In the genomic region with DNA sequence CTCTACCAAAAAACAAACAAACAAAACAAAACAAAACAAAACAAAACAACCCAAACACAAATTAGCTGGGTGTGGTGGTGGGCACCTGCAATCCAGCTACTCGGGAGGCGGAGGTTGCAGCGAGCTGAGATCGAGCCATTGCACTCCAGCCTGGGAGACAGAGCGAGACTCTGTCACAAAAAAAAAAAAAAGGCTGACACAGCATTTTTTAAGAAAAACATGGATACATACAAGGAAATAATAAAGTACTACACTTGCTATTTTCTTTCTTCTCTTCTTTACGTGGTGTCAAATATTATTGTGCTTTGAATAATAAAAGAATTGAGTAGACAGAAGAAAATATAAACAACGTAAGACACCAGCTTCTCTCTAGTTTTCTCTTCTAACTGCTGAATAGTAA, we compare ENCODE assay signal across 25 cellular contexts.
DNase-seq lines count a peak whose midpoint lies in the region; ATAC-seq, FAIRE-seq and TF ChIP-seq lines count a peak whose summit lies in the region.
"Had no signal": no experiment of that assay in that cellular context is flagged by ENCODE, and none has a peak within 500 bp of the region (broad histone marks: within the 10 kb centered on the region; RNA-seq: fewer than 3 reads in every experiment).

No MANE protein-coding gene starts in this region.

- FAIRE-seq in HepG2 (lab: Jason Lieb, UNC) (no peak), K562 (lab: Jason Lieb, UNC) (no peak)
- FAIRE-seq: GM12878, GM12892, GM18507 had no signal

- POLR2A ChIA-PET in HepG2 (lab: Yijun Ruan, JAX) (no interaction called here), K562 (lab: Yijun Ruan, JAX) (interaction anchor here (0.6 kb wide), 1 partner anchor 531 kb away, joined by 3 read pairs; no protein-coding TSS in a partner anchor)

- H3K9me3 Mint-ChIP-seq in activated CD4-positive, alpha-beta T cell treated with anti-CD3 and anti-CD28 coated beads, Interleukin-2, amount 10 ng/mL, durations not matched to agents 24 days and 14 days = no peaks in the 10 kb centered on the region
- H3K9me3 Mint-ChIP-seq: CD4-positive, alpha-beta memory T cell had no signal

- TF ChIP-seq EP300 in HepG2 (IDR thresholded peaks at IDR 0.05; ENCODE audit: low read depth in 2 of 2, low read length in 2 of 2) = no peak
- TF ChIP-seq EP300 in HepG2 (CRISPR knock-in tag; IDR thresholded peaks at IDR 0.05; ENCODE audit: borderline replicate concordance) = no peak
- no peak for TF ChIP-seq EP300 in K562 (IDR thresholded peaks at IDR 0.05; ENCODE audit: low read length)

- no peak overlapping the region for H3K27ac Mint-ChIP-seq in activated CD4-positive, alpha-beta T cell treated with anti-CD3 and anti-CD28 coated beads, Interleukin-2, amount 10 ng/mL, durations not matched to agents 24 days and 14 days
- H3K27ac Mint-ChIP-seq: CD14-positive monocyte; CD4-positive, alpha-beta memory T cell; CD4-positive, CD25-positive, alpha-beta regulatory T cell; CD8-positive, alpha-beta memory T cell had no signal

- no peaks in the 10 kb centered on the region for H3K79me2 ChIP-seq in HepG2 (ENCODE audit: insufficient read depth, low read length)
- no peaks in the 10 kb centered on the region for H3K79me2 ChIP-seq in K562 (ENCODE audit: control insufficient read depth, insufficient read depth, low read length)

- intact Hi-C loops in HepG2 (cut with micrococcal nuclease; ENCODE audit: unreplicated experiment) (no loop called here), right lobe of liver (cut with DNase I) (no loop called here), K562 (cut with micrococcal nuclease) (no loop called here)
- intact Hi-C loops in activated CD4-positive, alpha-beta T cell treated with anti-CD3 and anti-CD28 coated beads, Interleukin-2, amount 10 ng/mL, durations not matched to agents 24 days and 14 days (cut with micrococcal nuclease) = no loop called here

- BruUV-seq in HepG2 (replicated peaks; lab: Mats Ljungman, UMichigan) (no TSS peak), K562 (replicated peaks; lab: Mats Ljungman, UMichigan) (no TSS peak)

- no peaks in the 10 kb centered on the region for H3K9me1 ChIP-seq in K562 (ENCODE audit: control insufficient read depth, insufficient read depth, low read length)

- H3K4me3 ChIP-seq in HepG2 (replicated peaks in 1 of 3; ENCODE audit: insufficient read depth in 1 of 3, low read depth in 2 of 3, low read length in 3 of 3) = no peak overlapping the region
- H3K4me3 ChIP-seq in right lobe of liver = no peak overlapping the region
- no peak overlapping the region for H3K4me3 ChIP-seq in K562
- H3K4me3 ChIP-seq: BLaER1, GM12878 had no signal

- H3K27me3 ChIP-seq in HepG2 (ENCODE audit: control insufficient read depth in 1 of 2, insufficient read depth in 2 of 2, low read length in 2 of 2) = no peaks in the 10 kb centered on the region
- no peaks in the 10 kb centered on the region for H3K27me3 ChIP-seq in right lobe of liver
- H3K27me3 ChIP-seq in K562 (ENCODE audit: control insufficient read depth in 2 of 2, insufficient read depth in 2 of 2, low read length in 2 of 2) = no peaks in the 10 kb centered on the region
- H3K27me3 ChIP-seq: BE2C had no signal

- H3K4me3 Mint-ChIP-seq in activated CD4-positive, alpha-beta T cell treated with anti-CD3 and anti-CD28 coated beads, Interleukin-2, amount 10 ng/mL, durations not matched to agents 24 days and 14 days = no peak overlapping the region
- H3K4me3 Mint-ChIP-seq: CD14-positive monocyte; CD4-positive, alpha-beta memory T cell; CD4-positive, CD25-positive, alpha-beta regulatory T cell; CD8-positive, alpha-beta memory T cell had no signal

- TF ChIP-seq POLR2A in HepG2 (IDR thresholded peaks at IDR 0.05; ENCODE audit: insufficient read depth in 1 of 2, low read depth in 2 of 2, low read length in 2 of 2) (no peak), right lobe of liver (IDR thresholded peaks at IDR 0.05) (no peak), K562 (conservative IDR thresholded peaks at IDR 0.05) (no peak)

- H3K27me3 Mint-ChIP-seq in activated CD4-positive, alpha-beta T cell treated with anti-CD3 and anti-CD28 coated beads, Interleukin-2, amount 10 ng/mL, durations not matched to agents 24 days and 14 days = peaks cover 1% of the 10 kb centered on the region

- in situ Hi-C loops in HepG2 (cut with HindIII; ENCODE audit: extremely low pct_ligation_motif_present, low pct_unique_long_range_greater_than_20kb) (no loop called here), K562 (cut with MboI) (no loop called here)

- no peak for ATAC-seq in HepG2
- no peak for ATAC-seq in right lobe of liver
- no peak for ATAC-seq in K562
- no peak for ATAC-seq in GM19324 (IDR thresholded peaks at IDR 0.05; ENCODE audit: low FRiP score, unreplicated experiment)
- ATAC-seq: GM12878 had no signal

- no peaks in the 10 kb centered on the region for H4K20me1 ChIP-seq in HepG2 (ENCODE audit: insufficient read depth, low read length)
- H4K20me1 ChIP-seq in K562 (replicated peaks; ENCODE audit: control insufficient read depth, insufficient read depth, low read length) = no peaks in the 10 kb centered on the region
- H4K20me1 ChIP-seq: BLaER1 had no signal

- no peak overlapping the region for H3K4me2 ChIP-seq in HepG2 (ENCODE audit: low read depth, low read length)
- no peak overlapping the region for H3K4me2 ChIP-seq in K562 (ENCODE audit: insufficient read depth, low read length)
- H3K4me2 ChIP-seq: BLaER1 had no signal

- H3K27ac ChIP-seq in HepG2 (ENCODE audit: extremely low read length, insufficient read depth, low read length) (no peak overlapping the region), right lobe of liver (no peak overlapping the region), K562 (ENCODE audit: extremely low read depth, low read depth, low read length) (no peak overlapping the region)
- H3K27ac ChIP-seq: 22Rv1, BLaER1 had no signal

- CTCF ChIA-PET in HepG2 (lab: Yijun Ruan, JAX; ENCODE audit: low intra/inter-chr PET ratio, low total read pairs) (no interaction called here), K562 (lab: Yijun Ruan, JAX; ENCODE audit: low intra/inter-chr PET ratio) (no interaction called here)

- H3K36me3 Mint-ChIP-seq in activated CD4-positive, alpha-beta T cell treated with anti-CD3 and anti-CD28 coated beads, Interleukin-2, amount 10 ng/mL, durations not matched to agents 24 days and 14 days (ENCODE audit: low read depth) = no peaks in the 10 kb centered on the region
- H3K36me3 Mint-ChIP-seq: CD14-positive monocyte; CD4-positive, alpha-beta memory T cell; CD4-positive, CD25-positive, alpha-beta regulatory T cell; CD8-positive, alpha-beta memory T cell had no signal

- WGBS in HepG2 (ENCODE audit: low lambda C conversion rate) = 62% methylated on average over 7 of the region's 7 CpGs
- WGBS in right lobe of liver (ENCODE audit: insufficient coverage, low coverage, low lambda C conversion rate, missing lambda C conversion rate) = 79% methylated on average over 7 of the region's 7 CpGs
- WGBS in K562 (ENCODE audit: insufficient coverage, low coverage, missing lambda C conversion rate) = 2% methylated on average over 7 of the region's 7 CpGs

- no peak for DNase-seq in HepG2 (ENCODE audit: low spot score)
- no peak for DNase-seq in right lobe of liver
- no peak for DNase-seq in K562 (ENCODE audit: extremely low read depth in 1 of 4, low spot score in 3 of 4)
- no peak for DNase-seq in activated CD4-positive, alpha-beta T cell treated with anti-CD3 and anti-CD28 coated beads, Interleukin-2, amount 10 ng/mL, durations not matched to agents 24 days and 14 days
- DNase-seq: ACHN; BE2C; C1 segment of cervical spinal cord; CD4-positive, alpha-beta memory T cell; CD4-positive, CD25-positive, alpha-beta regulatory T cell; CD8-positive, alpha-beta memory T cell; COR-L47; DMS 273 treated with DMSO at 0.1 percent for 48 hours; DMS153; DMS53; DMS79; DND-41; EL; GDM1 had no signal

- H2AFZ ChIP-seq in HepG2 (ENCODE audit: low read length) (no peak overlapping the region), K562 (ENCODE audit: low read depth, low read length) (no peak overlapping the region)

- no peak for TF ChIP-seq RAD21 in HepG2 (CRISPR knock-in tag; IDR thresholded peaks at IDR 0.05)
- no peak for TF ChIP-seq RAD21 in K562 (CRISPR knock-in tag; conservative IDR thresholded peaks at IDR 0.05 in 1 of 2, IDR thresholded peaks at IDR 0.05 in 1 of 2)

- TF ChIP-seq CTCF in HepG2 (CRISPR knock-in tag; IDR thresholded peaks at IDR 0.05) (no peak), right lobe of liver (IDR thresholded peaks at IDR 0.05) (no peak), K562 (IDR thresholded peaks at IDR 0.05 in 2 of 3, conservative IDR thresholded peaks at IDR 0.05 in 1 of 3; ENCODE audit: insufficient read depth in 2 of 3, low read depth in 1 of 3, low read length in 3 of 3) (no peak)

- H3K9ac ChIP-seq in HepG2 (ENCODE audit: insufficient read depth, low read depth, low read length) (no peak overlapping the region), K562 (ENCODE audit: insufficient read depth in 1 of 2, low read depth in 2 of 2, low read length in 2 of 2) (no peak overlapping the region)
- H3K9ac ChIP-seq: BLaER1 had no signal

- no peaks in the 10 kb centered on the region for H3K4me1 Mint-ChIP-seq in activated CD4-positive, alpha-beta T cell treated with anti-CD3 and anti-CD28 coated beads, Interleukin-2, amount 10 ng/mL, durations not matched to agents 24 days and 14 days
- H3K4me1 Mint-ChIP-seq: CD14-positive monocyte; CD4-positive, alpha-beta memory T cell; CD4-positive, CD25-positive, alpha-beta regulatory T cell; CD8-positive, alpha-beta memory T cell had no signal

- no peaks in the 10 kb centered on the region for H3K36me3 ChIP-seq in HepG2 (replicated peaks in 1 of 2; ENCODE audit: control insufficient read depth in 1 of 2, insufficient read depth in 2 of 2, low read length in 2 of 2)
- no peaks in the 10 kb centered on the region for H3K36me3 ChIP-seq in right lobe of liver
- H3K36me3 ChIP-seq in K562 (ENCODE audit: control insufficient read depth, insufficient read depth, low read length) = no peaks in the 10 kb centered on the region
- H3K36me3 ChIP-seq: BE2C, BLaER1 had no signal

- H3K9me3 ChIP-seq in HepG2 (ENCODE audit: low read length) = no peaks in the 10 kb centered on the region
- no peaks in the 10 kb centered on the region for H3K9me3 ChIP-seq in right lobe of liver
- no peaks in the 10 kb centered on the region for H3K9me3 ChIP-seq in K562 (replicated peaks; ENCODE audit: control insufficient read depth, insufficient read depth, low read depth, low read length)
- H3K9me3 ChIP-seq: BE2C had no signal

- H3K4me1 ChIP-seq in HepG2 (ENCODE audit: insufficient read depth, low read length) = no peaks in the 10 kb centered on the region
- no peaks in the 10 kb centered on the region for H3K4me1 ChIP-seq in right lobe of liver
- no peaks in the 10 kb centered on the region; a peak in 1 of 5 replicates for H3K4me1 ChIP-seq in K562 (replicated peaks in 1 of 2; ENCODE audit: control insufficient read depth in 2 of 2, insufficient read depth in 2 of 2, low read length in 2 of 2)
- H3K4me1 ChIP-seq: BE2C, BLaER1 had no signal

TF ChIP-seq in HepG2, 621 proteins besides CTCF, POLR2A, EP300 and RAD21 (continues in another document):
- TF ChIP-seq MAFF (IDR thresholded peaks at IDR 0.05; ENCODE audit: low read depth, low read length) = peak; percentile 88

TF ChIP-seq in K562, 482 proteins besides CTCF, POLR2A, EP300 and RAD21 (continues in another document):
- TF ChIP-seq ZNF239 (CRISPR knock-in tag; IDR thresholded peaks at IDR 0.05) (no peak), ESRRB (CRISPR knock-in tag; IDR thresholded peaks at IDR 0.05; ENCODE audit: borderline replicate concordance) (no peak), CBX1 (IDR thresholded peaks at IDR 0.05; ENCODE audit: low read depth) (no peak), ZNF561 (CRISPR knock-in tag; conservative IDR thresholded peaks at IDR 0.05) (no peak)

Comparison
In these comparisons a context has a peak if more than half of its experiments do, and no peak if none do; other contexts are left out.
1. Of the 241 proteins assayed by ChIP-seq in both HepG2 and K562: peak only in HepG2: none; only in K562: MAFG; in both: MAFF and MAFK; in neither: 238.